Comparison of ENCODE assay signal across 16 cellular contexts in the genomic region with DNA sequence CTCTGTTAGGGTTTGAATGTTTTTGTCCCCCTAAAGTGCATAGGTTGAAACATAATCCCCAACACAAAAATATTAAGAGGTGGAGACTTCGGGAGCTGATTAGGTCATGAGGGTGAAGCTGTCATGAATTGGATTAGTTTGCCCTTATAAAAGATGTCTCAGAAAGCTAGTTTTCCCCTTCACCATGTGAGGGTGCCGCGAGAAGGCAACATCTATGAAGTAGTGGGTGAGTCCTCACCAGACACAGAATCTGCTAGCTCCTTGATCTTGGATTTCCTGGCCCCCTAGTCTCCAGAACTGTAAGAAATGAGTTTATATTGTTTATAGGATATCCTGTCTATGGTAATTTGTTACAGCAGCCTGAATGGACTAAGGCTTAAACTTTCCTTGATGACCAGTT.
DNase-seq lines count a peak whose midpoint lies in the region; TF ChIP-seq lines count a peak whose summit lies in the region.
"Had no signal": no experiment of that assay in that cellular context is flagged by ENCODE, and none has a peak within 500 bp of the region (broad histone marks: within the 10 kb centered on the region; RNA-seq: fewer than 3 reads in every experiment).

No MANE protein-coding gene starts in this region.

- H3K27me3 Mint-ChIP-seq in progenitor cell of endocrine pancreas (no peaks in the 10 kb centered on the region), endothelial cell (ENCODE audit: unreplicated experiment) (no peaks in the 10 kb centered on the region)
- H3K27me3 Mint-ChIP-seq: activated B cell treated with CpG ODN at 0.5 μM for 24 hours; CD8-positive, alpha-beta memory T cell had no signal

- H3K9me3 ChIP-seq in OCI-LY1 (ENCODE audit: low read length), result no peaks in the 10 kb centered on the region

- H3K4me3 Mint-ChIP-seq in progenitor cell of endocrine pancreas (ENCODE audit: low read depth) (no peak overlapping the region), endothelial cell (ENCODE audit: unreplicated experiment) (no peak overlapping the region)
- H3K4me3 Mint-ChIP-seq: activated B cell treated with CpG ODN at 0.5 μM for 24 hours; CD8-positive, alpha-beta memory T cell had no signal

- H3K27ac ChIP-seq in OCI-LY1 (ENCODE audit: low read depth, low read length, poor library complexity, severe bottlenecking), result no peak overlapping the region

- H4K20me1 ChIP-seq in OCI-LY1 (ENCODE audit: insufficient read depth, low read length), result no peaks in the 10 kb centered on the region

- H3K4me1 ChIP-seq in OCI-LY1 (ENCODE audit: insufficient read depth, low read length, severe bottlenecking), result peaks cover 20% of the 10 kb centered on the region

- H3K36me3 Mint-ChIP-seq in progenitor cell of endocrine pancreas (ENCODE audit: insufficient read depth) (no peaks in the 10 kb centered on the region), endothelial cell (ENCODE audit: low read depth, unreplicated experiment) (no peaks in the 10 kb centered on the region)

- H3K4me1 Mint-ChIP-seq in progenitor cell of endocrine pancreas (ENCODE audit: low read depth) (no peaks in the 10 kb centered on the region), endothelial cell (ENCODE audit: unreplicated experiment) (no peaks in the 10 kb centered on the region)

- H3K4me2 ChIP-seq in OCI-LY1 (ENCODE audit: low read length), result no peak overlapping the region

- H3K27me3 ChIP-seq in OCI-LY1 (ENCODE audit: insufficient read depth, low read length), result no peaks in the 10 kb centered on the region

- H3K36me3 ChIP-seq in OCI-LY1 (ENCODE audit: insufficient read depth, low read length), result no peaks in the 10 kb centered on the region

- TF ChIP-seq CTCF in OCI-LY1 (IDR thresholded peaks at IDR 0.05; ENCODE audit: low read length), result peak; percentile 28; the same call in 1 of the 2 replicates
- TF ChIP-seq CTCF in progenitor cell of endocrine pancreas (IDR thresholded peaks at IDR 0.05; ENCODE audit: unreplicated experiment), result peak; percentile 26
- TF ChIP-seq CTCF in endothelial cell (IDR thresholded peaks at IDR 0.05; ENCODE audit: unreplicated experiment), result no peak

- H3F3A ChIP-seq in OCI-LY1 (ENCODE audit: insufficient read depth, low read length), result no peaks in the 10 kb centered on the region

- H3K27ac Mint-ChIP-seq in progenitor cell of endocrine pancreas (no peak overlapping the region), endothelial cell (ENCODE audit: unreplicated experiment) (no peak overlapping the region)
- H3K27ac Mint-ChIP-seq: activated B cell treated with CpG ODN at 0.5 μM for 24 hours had no signal

- H2AFZ ChIP-seq in OCI-LY1 (ENCODE audit: low read length), result no peak overlapping the region

- H3K4me3 ChIP-seq in OCI-LY1 (ENCODE audit: low read depth, low read length, poor library complexity, severe bottlenecking), result no peak overlapping the region
- H3K4me3 ChIP-seq: lung had no signal

- no peaks in the 10 kb centered on the region for H3K9me2 ChIP-seq in OCI-LY1 (ENCODE audit: low read depth, low read length)

- peak; percentile 39 for DNase-seq in NCI-H82 (lab: John Stamatoyannopoulos, UW)
- DNase-seq in NCI-H82 treated with DMSO at 0.1 percent for 48 hours (lab: John Stamatoyannopoulos, UW; ENCODE audit: unreplicated experiment), result no peak
- DNase-seq in dermis blood vessel endothelial cell, result peak; percentile 55
- DNase-seq in progenitor cell of endocrine pancreas (ENCODE audit: low spot score, unreplicated experiment), result no peak
- no peak for DNase-seq in MV-4-11 (lab: John Stamatoyannopoulos, UW)
- no peak for DNase-seq in GM03348 (ENCODE audit: low spot score)
- no peak for DNase-seq in endothelial cell (ENCODE audit: low spot score)
- DNase-seq: 8988T; activated B cell treated with CpG ODN at 0.5 μM for 24 hours; CD8-positive, alpha-beta memory T cell; cortex of kidney; NCI-H1105 treated with DMSO at 0.1 percent for 48 hours; NCI-H226; nucleus accumbens had no signal

- H3K79me2 ChIP-seq in OCI-LY1 (ENCODE audit: insufficient read depth, low read length), result no peaks in the 10 kb centered on the region

- H3K9me3 Mint-ChIP-seq in progenitor cell of endocrine pancreas (ENCODE audit: low read depth), result no peaks in the 10 kb centered on the region
- no peaks in the 10 kb centered on the region for H3K9me3 Mint-ChIP-seq in endothelial cell (ENCODE audit: unreplicated experiment)
- H3K9me3 Mint-ChIP-seq: activated B cell treated with CpG ODN at 0.5 μM for 24 hours; CD8-positive, alpha-beta memory T cell had no signal

- H3K9ac ChIP-seq in OCI-LY1 (ENCODE audit: low read length), result no peak overlapping the region

Comparison
In these comparisons a context has a peak if more than half of its experiments do, and no peak if none do; other contexts are left out.
1. DNase-seq: peak in NCI-H82 (single experiment) and dermis blood vessel endothelial cell (single experiment); none in NCI-H82 treated with DMSO at 0.1 percent for 48 hours (single experiment), progenitor cell of endocrine pancreas (single experiment), MV-4-11 (single experiment), GM03348 (single experiment) and endothelial cell (single experiment).